ENCODE assay signal across 20 cellular contexts in the genomic region with DNA sequence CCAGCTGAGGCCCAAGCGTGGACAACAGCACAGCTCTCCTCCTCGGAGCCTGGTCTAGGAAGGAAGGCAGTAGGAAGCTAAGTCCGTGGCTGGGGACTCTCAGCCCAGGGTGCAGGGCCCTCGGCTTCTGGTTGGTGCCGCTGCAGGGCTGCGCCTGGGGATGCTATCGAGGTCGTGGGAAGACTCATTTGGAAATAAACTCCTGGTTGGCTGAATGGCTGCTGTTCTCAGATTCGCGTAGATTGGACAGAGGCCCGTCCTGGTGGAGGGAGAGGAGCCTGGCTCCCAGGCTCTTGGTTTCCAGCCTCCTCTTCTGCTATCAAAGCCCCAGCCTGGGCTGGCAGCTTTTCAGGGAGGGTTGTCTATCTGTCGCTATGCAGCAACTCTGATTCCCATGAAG.
DNase-seq lines count a peak whose midpoint lies in the region; ATAC-seq and TF ChIP-seq lines count a peak whose summit lies in the region.
"Had no signal": no experiment of that assay in that cellular context is flagged by ENCODE, and none has a peak within 500 bp of the region (broad histone marks: within the 10 kb centered on the region; RNA-seq: fewer than 3 reads in every experiment).

No MANE protein-coding gene starts in this region.

- H3K4me2 ChIP-seq in IMR-90 (ENCODE audit: low read depth, low read length) = no peak overlapping the region

- no peak overlapping the region for H3K4ac ChIP-seq in IMR-90 (ENCODE audit: low read depth, low read length)

- no peaks in the 10 kb centered on the region for H3K79me1 ChIP-seq in IMR-90 (ENCODE audit: low read depth in 1 of 2, low read length in 2 of 2)

- WGBS in IMR-90 (ENCODE audit: extremely low coverage in 2 of 2, insufficient read length in 1 of 2), 2 experiments = 83% methylated on average over 2 of the region's 12 CpGs; no CpG with 5 or more reads in 1 of the 2 experiments

- H3K18ac ChIP-seq in IMR-90 (ENCODE audit: low read depth, low read length) = no peak overlapping the region

- H4K8ac ChIP-seq in IMR-90 (ENCODE audit: low read depth in 2 of 2, low read length in 2 of 2) = no peak overlapping the region

- H3K27ac Mint-ChIP-seq in stimulated activated effector memory CD8-positive, alpha-beta T cell treated with anti-CD3 and anti-CD28 coated beads, Interleukin-12 subunit alpha, Interleukin-12 subunit beta, amount 100 ng/mL, for 72 hours = no peak overlapping the region
- no peak overlapping the region for H3K27ac Mint-ChIP-seq in nephron progenitor cell
- H3K27ac Mint-ChIP-seq in stimulated activated naive CD8-positive, alpha-beta T cell treated with anti-CD3 and anti-CD28 coated beads, Interleukin-15, amount 100 ng/mL, for 72 hours = no peak overlapping the region
- H3K27ac Mint-ChIP-seq: CD4-positive, alpha-beta memory T cell; nephron had no signal

- no peaks in the 10 kb centered on the region for H3K4me1 Mint-ChIP-seq in stimulated activated effector memory CD8-positive, alpha-beta T cell treated with anti-CD3 and anti-CD28 coated beads, Interleukin-12 subunit alpha, Interleukin-12 subunit beta, amount 100 ng/mL, for 72 hours
- peaks cover 28% of the 10 kb centered on the region for H3K4me1 Mint-ChIP-seq in nephron progenitor cell
- H3K4me1 Mint-ChIP-seq in stimulated activated naive CD8-positive, alpha-beta T cell treated with anti-CD3 and anti-CD28 coated beads, Interleukin-15, amount 100 ng/mL, for 72 hours = no peaks in the 10 kb centered on the region
- H3K4me1 Mint-ChIP-seq: CD4-positive, alpha-beta memory T cell; central memory CD8-positive, alpha-beta T cell; nephron had no signal

- TF ChIP-seq POLR2A in IMR-90 (IDR thresholded peaks at IDR 0.05; ENCODE audit: low read depth, low read length) = no peak

- H3K36me3 Mint-ChIP-seq in stimulated activated effector memory CD8-positive, alpha-beta T cell treated with anti-CD3 and anti-CD28 coated beads, Interleukin-12 subunit alpha, Interleukin-12 subunit beta, amount 100 ng/mL, for 72 hours = no peaks in the 10 kb centered on the region
- no peaks in the 10 kb centered on the region for H3K36me3 Mint-ChIP-seq in nephron progenitor cell (ENCODE audit: low read depth)
- H3K36me3 Mint-ChIP-seq: CD4-positive, alpha-beta memory T cell had no signal

- H3K9ac ChIP-seq in IMR-90 (ENCODE audit: low read depth, low read length) = no peak overlapping the region

- H3K4me3 Mint-ChIP-seq in stimulated activated effector memory CD8-positive, alpha-beta T cell treated with anti-CD3 and anti-CD28 coated beads, Interleukin-12 subunit alpha, Interleukin-12 subunit beta, amount 100 ng/mL, for 72 hours = no peak overlapping the region
- no peak overlapping the region for H3K4me3 Mint-ChIP-seq in nephron progenitor cell
- no peak overlapping the region for H3K4me3 Mint-ChIP-seq in stimulated activated naive CD8-positive, alpha-beta T cell treated with anti-CD3 and anti-CD28 coated beads, Interleukin-15, amount 100 ng/mL, for 72 hours
- H3K4me3 Mint-ChIP-seq: CD4-positive, alpha-beta memory T cell; central memory CD8-positive, alpha-beta T cell; nephron had no signal

- CTCF ChIA-PET in IMR-90 (lab: Yijun Ruan, JAX) = no interaction called here

- TF ChIP-seq RAD21 in IMR-90 (IDR thresholded peaks at IDR 0.05; ENCODE audit: low read length) = no peak

- H3K4me3 ChIP-seq in IMR-90 (ENCODE audit: insufficient read depth, low read depth, low read length) = no peak overlapping the region
- H3K4me3 ChIP-seq in astrocyte of the spinal cord (ENCODE audit: low read depth, low read length) = no peak overlapping the region
- H3K4me3 ChIP-seq in mucosa of descending colon = no peak overlapping the region
- H3K4me3 ChIP-seq: gastrocnemius medialis, SK-N-MC, spleen had no signal

- no peak overlapping the region for H2BK5ac ChIP-seq in IMR-90 (ENCODE audit: low read depth, low read length, poor library complexity, severe bottlenecking)

- POLR2A ChIA-PET in IMR-90 (lab: Charles Lee; ENCODE audit: unreplicated experiment) = no interaction called here

- no peaks in the 10 kb centered on the region for H3K36me3 ChIP-seq in IMR-90 (ENCODE audit: control insufficient read depth, insufficient read depth, low read length)
- no peaks in the 10 kb centered on the region for H3K36me3 ChIP-seq in mucosa of descending colon (ENCODE audit: low read depth)
- H3K36me3 ChIP-seq: gastrocnemius medialis, spleen had no signal

- peaks cover 5% of the 10 kb centered on the region for H3K9me3 Mint-ChIP-seq in stimulated activated effector memory CD8-positive, alpha-beta T cell treated with anti-CD3 and anti-CD28 coated beads, Interleukin-12 subunit alpha, Interleukin-12 subunit beta, amount 100 ng/mL, for 72 hours
- H3K9me3 Mint-ChIP-seq in nephron progenitor cell = peaks cover 6% of the 10 kb centered on the region
- H3K9me3 Mint-ChIP-seq in stimulated activated naive CD8-positive, alpha-beta T cell treated with anti-CD3 and anti-CD28 coated beads, Interleukin-15, amount 100 ng/mL, for 72 hours = peaks cover 1 to 3% of the 10 kb centered on the region in 2 donors
- H3K9me3 Mint-ChIP-seq: central memory CD8-positive, alpha-beta T cell had no signal

- no peak for TF ChIP-seq CTCF in IMR-90 (conservative IDR thresholded peaks at IDR 0.05; ENCODE audit: low read depth, low read length)
- TF ChIP-seq CTCF in astrocyte of the spinal cord (IDR thresholded peaks at IDR 0.05; ENCODE audit: low read depth, low read length) = no peak
- TF ChIP-seq CTCF in nephron progenitor cell (IDR thresholded peaks at IDR 0.05) = no peak
- no peak for TF ChIP-seq CTCF in mucosa of descending colon (IDR thresholded peaks at IDR 0.05)

- H2BK15ac ChIP-seq in IMR-90 (ENCODE audit: low read depth, low read length) = no peak overlapping the region

- H3K4me1 ChIP-seq in IMR-90 (ENCODE audit: control insufficient read depth, insufficient read depth, low read length) (peaks cover 2% of the 10 kb centered on the region; the same call in 1 of the 2 replicates), mucosa of descending colon (ENCODE audit: low read depth) (no peaks in the 10 kb centered on the region)
- H3K4me1 ChIP-seq: gastrocnemius medialis, spleen had no signal

- no peak overlapping the region for H3K14ac ChIP-seq in IMR-90 (replicated peaks; ENCODE audit: low read depth, low read length)

- in situ Hi-C loops in IMR-90 (cut with MboI; ENCODE audit: low sequenced_read_pairs) = no loop called here
- in situ Hi-C loops in astrocyte of the spinal cord (cut with HindIII; ENCODE audit: low sequenced_read_pairs) = no loop called here

- no peak overlapping the region for H3K56ac ChIP-seq in IMR-90 (ENCODE audit: extremely low read depth, insufficient read depth, low read length)

- H3K9me3 ChIP-seq in IMR-90 (ENCODE audit: control insufficient read depth, insufficient read depth, low read length) (no peaks in the 10 kb centered on the region), mucosa of descending colon (no peaks in the 10 kb centered on the region)
- H3K9me3 ChIP-seq: gastrocnemius medialis, spleen had no signal

- H4K20me1 ChIP-seq in IMR-90 (ENCODE audit: insufficient read depth, low read length) = no peaks in the 10 kb centered on the region

- intact Hi-C loops in IMR-90 (cut with micrococcal nuclease) = no loop called here
- intact Hi-C loops in left ventricle myocardium superior (cut with micrococcal nuclease) = no loop called here
- intact Hi-C loops in mucosa of descending colon (cut with DNase I, micrococcal nuclease) = no loop called here

- no peak overlapping the region for H2BK20ac ChIP-seq in IMR-90 (ENCODE audit: low read depth, low read length)

- H4K5ac ChIP-seq in IMR-90 (ENCODE audit: low read depth, low read length) = no peak overlapping the region

- no peak overlapping the region for H3K23ac ChIP-seq in IMR-90 (ENCODE audit: low read depth, low read length)

- H2AFZ ChIP-seq in IMR-90 (replicated peaks; ENCODE audit: low read length, poor library complexity) = no peak overlapping the region

- H3K27me3 ChIP-seq in IMR-90 (ENCODE audit: control insufficient read depth, insufficient read depth, low read length) = no peaks in the 10 kb centered on the region
- H3K27me3 ChIP-seq: gastrocnemius medialis had no signal

- H3K9me1 ChIP-seq in IMR-90 (ENCODE audit: insufficient read depth, low read length) = no peaks in the 10 kb centered on the region; the same call in 1 of the 2 replicates

- H2BK120ac ChIP-seq in IMR-90 (ENCODE audit: low read depth, low read length) = no peak overlapping the region

- H2AK5ac ChIP-seq in IMR-90 (ENCODE audit: low read depth, low read length) = peak overlapping the region; percentile 4; the same call in 1 of the 2 replicates

- ATAC-seq in IMR-90 (ENCODE audit: low read depth) (no peak), left ventricle myocardium superior (peak; percentile 64), mucosa of descending colon (no peak)
- ATAC-seq in stimulated activated effector memory CD8-positive, alpha-beta T cell treated with anti-CD3 and anti-CD28 coated beads, Interleukin-12 subunit alpha, Interleukin-12 subunit beta, amount 100 ng/mL, for 72 hours = peak; percentile 16
- ATAC-seq in stimulated activated naive CD8-positive, alpha-beta T cell treated with anti-CD3 and anti-CD28 coated beads, Interleukin-15, amount 100 ng/mL, for 72 hours = no peak
- ATAC-seq: gastrocnemius medialis had no signal

- DNase-seq in IMR-90 (no peak), astrocyte of the spinal cord (ENCODE audit: low read depth, low spot score) (peak; percentile 11), left ventricle myocardium superior (peak; percentile 35), nephron progenitor cell (no peak), mucosa of descending colon (no peak)
- DNase-seq in stimulated activated effector memory CD8-positive, alpha-beta T cell treated with anti-CD3 and anti-CD28 coated beads, Interleukin-12 subunit alpha, Interleukin-12 subunit beta, amount 100 ng/mL, for 72 hours (ENCODE audit: low spot score in 2 of 2) = no peak
- DNase-seq in stimulated activated naive CD8-positive, alpha-beta T cell treated with anti-CD3 and anti-CD28 coated beads, Interleukin-15, amount 100 ng/mL, for 72 hours = no peak
- DNase-seq: activated CD4-positive, alpha-beta T cell treated with anti-CD3 and anti-CD28 coated beads, Interleukin-2, amount 50 U/mL, for 48 hours; activated gamma-delta T cell; CD4-positive, alpha-beta memory T cell; gastrocnemius medialis; GF-D8; midbrain; NCI-H187; NCI-H2227 treated with DMSO at 0.1 percent for 48 hours; NCI-H82; spleen had no signal

- dilution Hi-C loops in IMR-90 (cut with HindIII; ENCODE audit: low sequenced_read_pairs, unreplicated experiment) = no loop called here

- no peak overlapping the region; the same call in 1 of the 2 replicates for H4K91ac ChIP-seq in IMR-90 (ENCODE audit: insufficient read depth, low read depth, low read length)

- no TSS peak for BruUV-seq in IMR-90 (replicated peaks; lab: Mats Ljungman, UMichigan)

- H2AK9ac ChIP-seq in IMR-90 (replicated peaks; ENCODE audit: low read depth, low read length, poor library complexity) = no peak overlapping the region

- H3K27me3 Mint-ChIP-seq in nephron progenitor cell (ENCODE audit: low read depth, poor library complexity) = peaks cover 2% of the 10 kb centered on the region
- no peaks in the 10 kb centered on the region for H3K27me3 Mint-ChIP-seq in stimulated activated naive CD8-positive, alpha-beta T cell treated with anti-CD3 and anti-CD28 coated beads, Interleukin-15, amount 100 ng/mL, for 72 hours
- H3K27me3 Mint-ChIP-seq: CD4-positive, alpha-beta memory T cell; central memory CD8-positive, alpha-beta T cell had no signal

- H3K27ac ChIP-seq in IMR-90 (ENCODE audit: insufficient read depth, low read length) = no peak overlapping the region
- H3K27ac ChIP-seq: gastrocnemius medialis, SK-N-MC, spleen had no signal

Comparison
In these comparisons a context has a peak if more than half of its experiments do, and no peak if none do; other contexts are left out.
1. ATAC-seq: peak in left ventricle myocardium superior (single experiment) and stimulated activated effector memory CD8-positive, alpha-beta T cell treated with anti-CD3 and anti-CD28 coated beads, Interleukin-12 subunit alpha, Interleukin-12 subunit beta, amount 100 ng/mL, for 72 hours (single experiment); none in IMR-90 (single experiment), mucosa of descending colon (single experiment) and stimulated activated naive CD8-positive, alpha-beta T cell treated with anti-CD3 and anti-CD28 coated beads, Interleukin-15, amount 100 ng/mL, for 72 hours (single experiment).
2. DNase-seq: peak in astrocyte of the spinal cord (single experiment) and left ventricle myocardium superior (single experiment); none in IMR-90 (single experiment), stimulated activated effector memory CD8-positive, alpha-beta T cell treated with anti-CD3 and anti-CD28 coated beads, Interleukin-12 subunit alpha, Interleukin-12 subunit beta, amount 100 ng/mL, for 72 hours (0 of 2), nephron progenitor cell (single experiment), mucosa of descending colon (0 of 3) and stimulated activated naive CD8-positive, alpha-beta T cell treated with anti-CD3 and anti-CD28 coated beads, Interleukin-15, amount 100 ng/mL, for 72 hours (0 of 2).